2 cellular contexts compared by ENCODE assay signal in genomic region chr5:15026944-15027343, GRCh38.
TF ChIP-seq lines count a peak whose summit lies in the region.

No MANE protein-coding gene starts in this region.

TF ChIP-seq in GM23338, 12 proteins besides CTCF, POLR2A, EP300 and RAD21:
- TF ChIP-seq EZH2 (IDR thresholded peaks at IDR 0.05; ENCODE audit: low read depth, unreplicated experiment): no peak
TF ChIP-seq in GM23338: peak in this region for 0.

TF ChIP-seq in H1, 55 proteins besides CTCF, POLR2A, EP300 and RAD21:
- TF ChIP-seq CREB1 (IDR thresholded peaks at IDR 0.05): peak; percentile 43; the same call in 1 of the 2 replicates
- TF ChIP-seq SP1 (IDR thresholded peaks at IDR 0.05; ENCODE audit: low read depth, low read length): 0 out of 2 replicates have a peak, but pooled peaks have one; percentile 69
- TF ChIP-seq HDAC2 (IDR thresholded peaks at IDR 0.05; ENCODE audit: borderline replicate concordance in 1 of 2, low read depth in 2 of 2, low read length in 2 of 2): 0 out of 4 replicates have a peak, but pooled peaks of 1 of the 2 experiments have one; percentile 30
- peak in 1 of 2 experiments; percentile 66 for TF ChIP-seq BCL11A (IDR thresholded peaks at IDR 0.05; ENCODE audit: low read depth in 2 of 2, low read length in 2 of 2)
- TF ChIP-seq TEAD4 (IDR thresholded peaks at IDR 0.05; ENCODE audit: low read depth, low read length): peak; percentile 43; the same call in 1 of the 2 replicates
- no peak for TF ChIP-seq JUN (IDR thresholded peaks at IDR 0.05; ENCODE audit: low read depth, low read length)
- 0 out of 2 replicates have a peak, but pooled peaks have one; percentile 22 for TF ChIP-seq KDM1A (IDR thresholded peaks at IDR 0.05; ENCODE audit: borderline replicate concordance, low read length)
- TF ChIP-seq POLR2AphosphoS5 (IDR thresholded peaks at IDR 0.05; ENCODE audit: low read depth, low read length): 0 out of 2 replicates have a peak, but pooled peaks have one; percentile 47
- TF ChIP-seq NRF1 (IDR thresholded peaks at IDR 0.05; ENCODE audit: low read depth, low read length): no peak
- peak; percentile 99 for TF ChIP-seq TCF12 (IDR thresholded peaks at IDR 0.05; ENCODE audit: low read depth, low read length)
- TF ChIP-seq NANOG (IDR thresholded peaks at IDR 0.05; ENCODE audit: insufficient read depth, low read depth, low read length, poor library complexity, severe bottlenecking): peak; percentile 73
- TF ChIP-seq ATF2 (IDR thresholded peaks at IDR 0.05; ENCODE audit: low read length): peak; percentile 59; the same call in 1 of the 2 replicates
- TF ChIP-seq ZNF274 (IDR thresholded peaks at IDR 0.05; ENCODE audit: borderline replicate concordance, extremely low read depth, low read length): no peak
TF ChIP-seq in H1: peak in this region for 10.
